28 cellular contexts compared by ENCODE assay signal in the genomic region with DNA sequence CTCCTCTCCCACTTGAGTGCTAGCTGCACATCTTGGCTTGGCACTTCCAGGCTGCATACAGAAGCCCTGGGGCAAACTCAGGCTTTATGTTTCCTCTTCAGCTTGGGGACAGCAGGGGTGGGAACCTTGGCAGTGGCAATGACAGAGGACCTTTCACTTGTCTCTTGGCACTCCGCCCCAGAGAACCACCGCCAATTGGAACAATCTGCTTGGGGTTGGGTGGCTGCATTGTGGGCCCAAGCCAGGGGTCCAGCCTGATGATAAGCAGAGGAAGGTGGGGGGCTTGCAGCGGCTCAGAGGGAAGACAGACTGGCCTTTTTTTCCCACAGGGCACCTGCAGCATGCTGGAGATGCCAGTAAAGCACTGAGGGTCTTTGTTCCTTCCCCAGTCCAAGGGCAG.
"Had no signal": no experiment of that assay in that cellular context is flagged by ENCODE, and none has a peak within 500 bp of the region (broad histone marks: within the 10 kb centered on the region; RNA-seq: fewer than 3 reads in every experiment).

No MANE protein-coding gene starts in this region.

- H3K27me3 ChIP-seq: body of pancreas, brain microvascular endothelial cell, breast epithelium had no signal

- ATAC-seq: activated CD8-positive, alpha-beta T cell treated with anti-CD3 and anti-CD28 coated beads for 36 hours; activated naive CD8-positive, alpha-beta T cell treated with anti-CD3 and anti-CD28 coated beads, Interleukin-2, amount 50 U/mL, for 24 hours; activated T-cell treated with anti-CD3 and anti-CD28 coated beads, Interleukin-2, amount 50 U/mL, for 4 hours; activated T-cell treated with anti-CD3 and anti-CD28 coated beads, Interleukin-2, amount 50 U/mL, for 72 hours; activated T-helper 17 cell treated with anti-CD3 and anti-CD28 coated beads, Interleukin-2, amount 50 U/mL, for 72 hours; body of pancreas had no signal

- H3K9me3 ChIP-seq: body of pancreas had no signal

- H3K27ac ChIP-seq: body of pancreas, brain microvascular endothelial cell, breast epithelium, VCaP had no signal

- H3K36me3 ChIP-seq: brain microvascular endothelial cell, breast epithelium had no signal

- H3K4me1 ChIP-seq: body of pancreas, breast epithelium had no signal

- DNase-seq: activated B cell treated with CpG ODN at 0.5 μM for 24 hours; activated CD4-positive, alpha-beta memory T cell treated with anti-CD3 and anti-CD28 coated beads for 36 hours; activated CD4-positive, alpha-beta T cell treated with anti-CD3 and anti-CD28 coated beads for 4 hours; activated CD4-positive, alpha-beta T cell treated with anti-CD3 and anti-CD28 coated beads, Interleukin-2, amount 10 ng/mL, durations not matched to agents 24 days and 14 days; activated CD4-positive, alpha-beta T cell treated with anti-CD3 and anti-CD28 coated beads, Interleukin-2, amount 50 U/mL, for 1 hour; activated CD4-positive, alpha-beta T cell treated with anti-CD3 and anti-CD28 coated beads, Interleukin-2, amount 50 U/mL, for 4 hours; activated CD4-positive, CD25-positive, alpha-beta regulatory T cell treated with anti-CD3 and anti-CD28 coated beads, Interleukin-2, amount 50 U/mL, for 72 hours; activated CD8-positive, alpha-beta memory T cell treated with anti-CD3 and anti-CD28 coated beads, Interleukin-2, amount 50 U/mL, for 4 hours; activated CD8-positive, alpha-beta T cell treated with anti-CD3 and anti-CD28 coated beads for 36 hours; activated effector memory CD4-positive, alpha-beta T cell treated with anti-CD3 and anti-CD28 coated beads, Interleukin-2, amount 50 U/mL, for 16 hours; activated gamma-delta T cell treated with Interleukin-2 at 50 U/mL for 16 hours; activated naive CD4-positive, alpha-beta T cell; activated naive CD4-positive, alpha-beta T cell treated with anti-CD3 and anti-CD28 coated beads, Interleukin-2, amount 10 ng/mL, durations not matched to agents 7 days and 5 days; activated naive CD8-positive, alpha-beta T cell treated with anti-CD3 and anti-CD28 coated beads, Interleukin-2, amount 10 ng/mL, durations not matched to agents 7 days and 5 days; activated naive CD8-positive, alpha-beta T cell treated with anti-CD3 and anti-CD28 coated beads, Interleukin-2, amount 50 U/mL, for 24 hours; activated T-cell treated with anti-CD3 and anti-CD28 coated beads for 4 hours; activated T-cell treated with anti-CD3 and anti-CD28 coated beads, Interleukin-2, amount 50 U/mL, for 1 hour; activated T-cell treated with anti-CD3 and anti-CD28 coated beads, Interleukin-2, amount 50 U/mL, for 4 hours; activated T-cell treated with anti-CD3 and anti-CD28 coated beads, Interleukin-2, amount 50 U/mL, for 72 hours; body of pancreas; brain microvascular endothelial cell; central memory CD4-positive, alpha-beta T cell; T-helper 1 cell; T-helper 2 cell; T-helper 9 cell had no signal

- H3K4me3 ChIP-seq: body of pancreas, breast epithelium had no signal
